10 cellular contexts compared by ENCODE assay signal in the genomic region with DNA sequence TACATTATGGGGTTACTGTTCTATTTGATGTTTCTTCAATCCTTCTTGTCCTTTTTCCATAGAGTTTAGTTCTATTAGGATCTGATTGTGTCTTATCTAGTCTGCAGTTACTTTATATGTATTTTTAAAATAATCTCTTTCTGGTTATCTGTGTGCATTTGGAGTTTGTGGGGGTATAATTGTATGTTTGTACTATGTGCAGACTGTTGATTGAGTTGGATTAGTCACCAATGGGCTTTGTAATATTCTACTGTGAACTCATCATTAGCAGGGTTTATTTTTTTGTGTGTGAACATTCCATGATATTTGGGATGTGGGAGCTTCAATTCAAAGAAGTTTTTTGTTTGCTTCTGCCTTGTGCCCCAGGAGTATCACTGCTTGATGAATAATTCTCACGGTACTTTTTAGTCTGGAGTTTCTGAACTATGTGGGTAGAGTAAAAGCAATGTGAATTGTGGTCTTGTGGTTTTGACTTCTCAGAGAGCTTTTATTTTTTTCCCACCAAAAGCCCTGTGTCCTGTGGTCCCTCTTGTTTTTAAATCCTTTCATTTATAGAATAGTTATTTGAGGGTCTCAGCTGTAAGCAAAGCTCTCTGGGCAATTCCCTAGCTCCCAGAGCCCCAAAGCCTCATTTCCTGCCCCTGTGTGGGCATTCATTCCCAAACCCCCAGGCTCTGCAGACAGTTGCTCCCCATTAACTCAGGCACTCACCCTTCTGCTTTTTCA.
DNase-seq lines count a peak whose midpoint lies in the region; ATAC-seq and TF ChIP-seq lines count a peak whose summit lies in the region.
"Had no signal": no experiment of that assay in that cellular context is flagged by ENCODE, and none has a peak within 500 bp of the region (broad histone marks: within the 10 kb centered on the region; RNA-seq: fewer than 3 reads in every experiment).

No MANE protein-coding gene starts in this region.

- H3K9ac ChIP-seq in DND-41 (ENCODE audit: low read depth, low read length), result no peak overlapping the region

- ATAC-seq in DND-41 (ENCODE audit: insufficient read depth, low read depth) (peak; percentile 94), GM19452 (IDR thresholded peaks at IDR 0.05; ENCODE audit: unreplicated experiment) (peak; percentile 95), HG03139 (IDR thresholded peaks at IDR 0.05; ENCODE audit: unreplicated experiment) (peak; percentile 88)

- H3K4me1 ChIP-seq in DND-41 (ENCODE audit: insufficient read depth, low read length) (peaks cover 26% of the 10 kb centered on the region), thyroid gland (no peaks in the 10 kb centered on the region)

- DNase-seq in DND-41, result peak; percentile 25
- DNase-seq in brain microvascular endothelial cell, result peak; percentile 43
- no peak for DNase-seq in NCI-H82 (lab: John Stamatoyannopoulos, UW)
- no peak for DNase-seq in retina
- no peak for DNase-seq in effector CD4-positive, alpha-beta T cell
- no peak for DNase-seq in thyroid gland
- DNase-seq: activated CD8-positive, alpha-beta memory T cell treated with anti-CD3 and anti-CD28 coated beads, Interleukin-2, amount 50 U/mL, for 48 hours; NCI-H1436 treated with DMSO at 0.1 percent for 48 hours had no signal

- no peaks in the 10 kb centered on the region for H3K36me3 ChIP-seq in DND-41 (ENCODE audit: insufficient read depth, low read length)
- no peaks in the 10 kb centered on the region for H3K36me3 ChIP-seq in brain microvascular endothelial cell (replicated peaks)
- H3K36me3 ChIP-seq in thyroid gland, result no peaks in the 10 kb centered on the region

- H3K27ac ChIP-seq in DND-41 (ENCODE audit: low read length), result peak overlapping the region; percentile 11; the same call in 1 of the 2 replicates
- peak overlapping the region; percentile 63 for H3K27ac ChIP-seq in brain microvascular endothelial cell
- no peak overlapping the region for H3K27ac ChIP-seq in thyroid gland

- no peaks in the 10 kb centered on the region for H3K79me2 ChIP-seq in DND-41 (ENCODE audit: insufficient read depth, low read length)

- no peak for TF ChIP-seq POLR2A in thyroid gland (IDR thresholded peaks at IDR 0.05)

- H4K20me1 ChIP-seq in DND-41 (ENCODE audit: insufficient read depth, low read length), result no peaks in the 10 kb centered on the region

- no peaks in the 10 kb centered on the region for H3K9me3 ChIP-seq in DND-41 (ENCODE audit: insufficient read depth, low read length, severe bottlenecking)
- H3K9me3 ChIP-seq in thyroid gland, result no peaks in the 10 kb centered on the region

- in situ Hi-C loops in brain microvascular endothelial cell (cut with HindIII; ENCODE audit: low pct_ligation_motif_present, low sequenced_read_pairs), result no loop called here

- no peak overlapping the region for H2AFZ ChIP-seq in DND-41 (ENCODE audit: low read depth, low read length)

- TF ChIP-seq CTCF in DND-41 (IDR thresholded peaks at IDR 0.05; ENCODE audit: borderline replicate concordance, extremely low read depth, low read length, poor library complexity, severe bottlenecking) (no peak), brain microvascular endothelial cell (IDR thresholded peaks at IDR 0.05; ENCODE audit: low read depth, low read length, missing control alignments) (no peak), thyroid gland (IDR thresholded peaks at IDR 0.05) (no peak)

- H3K4me2 ChIP-seq in DND-41 (ENCODE audit: insufficient read depth, low read length), result no peak overlapping the region

- intact Hi-C loops in thyroid gland (cut with DNase I), result no loop called here

- H3K4me3 ChIP-seq in DND-41 (ENCODE audit: low read depth in 1 of 2, low read length in 2 of 2), result no peak overlapping the region
- H3K4me3 ChIP-seq in brain microvascular endothelial cell (ENCODE audit: low read depth, low read length), result no peak overlapping the region
- H3K4me3 ChIP-seq in thyroid gland (replicated peaks in 1 of 3), result no peak overlapping the region

- no peaks in the 10 kb centered on the region for H3K27me3 ChIP-seq in DND-41 (ENCODE audit: insufficient read depth, low read length, poor library complexity)
- H3K27me3 ChIP-seq in brain microvascular endothelial cell (replicated peaks), result no peaks in the 10 kb centered on the region
- no peaks in the 10 kb centered on the region for H3K27me3 ChIP-seq in thyroid gland

- WGBS in thyroid gland, 2 donors, result 55 to 70% methylated on average over 1 of the region's 1 CpG

Comparison
In these comparisons a context has a peak if more than half of its experiments do, and no peak if none do; other contexts are left out.
1. DNase-seq: peak in DND-41 (single experiment) and brain microvascular endothelial cell (single experiment); none in NCI-H82 (single experiment), retina (single experiment), effector CD4-positive, alpha-beta T cell (single experiment) and thyroid gland (0 of 2).
2. H3K27ac ChIP-seq: peak in DND-41 (single experiment) and brain microvascular endothelial cell (single experiment); none in thyroid gland (0 of 3).
3. Peak in every context shown above with its lines, with median percentiles within 50 percentile points of each other: ATAC-seq.